Comparison of ENCODE assay signal across 10 cellular contexts in the genomic region with DNA sequence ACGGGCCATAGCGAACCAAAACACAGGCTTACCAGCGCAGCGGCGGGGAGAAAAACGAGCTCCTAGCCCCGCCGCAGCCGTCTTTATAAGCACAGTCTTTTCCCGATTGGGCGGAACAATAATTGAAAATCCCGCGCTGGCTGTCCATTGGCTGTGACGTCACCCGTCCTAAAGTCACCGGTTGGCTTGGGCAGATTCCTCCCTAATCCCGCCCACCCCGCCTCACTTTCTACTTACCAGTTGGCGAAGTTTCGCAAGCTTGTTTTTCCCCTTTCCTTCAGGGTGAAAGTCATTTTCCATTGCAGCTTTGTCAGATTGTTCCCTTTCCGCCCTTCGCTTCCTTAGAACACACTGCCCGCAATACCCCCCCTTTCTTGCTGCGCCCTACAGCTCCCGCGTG. TPM values are rescaled to one million over a fixed set of nuclear protein-coding genes. Genes with fewer than 3 reads are reported as not detected.
A peak's percentile ranks its signal among the peaks of the same experiment; 100 is the strongest.
DNase-seq lines count a peak whose midpoint lies in the region; ATAC-seq and TF ChIP-seq lines count a peak whose summit lies in the region.
"Not testable (repeated sequence)": the region's sequence is repeated elsewhere in the genome, so short reads cannot be mapped to it uniquely, and the experiment has no call there.
"Had no signal": no experiment of that assay in that cellular context is flagged by ENCODE, and none has a peak within 500 bp of the region (broad histone marks: within the 10 kb centered on the region; RNA-seq: fewer than 3 reads in every experiment).

No MANE protein-coding gene starts in this region.

- H3K36me3 Mint-ChIP-seq in CD4-positive, alpha-beta T cell (ENCODE audit: low read depth) = peaks cover 29% of the 10 kb centered on the region
- H3K36me3 Mint-ChIP-seq in activated naive CD8-positive, alpha-beta T cell treated with anti-CD3 and anti-CD28 coated beads, Interleukin-2, amount 50 U/mL, for 24 hours (ENCODE audit: low read depth) = not testable (repeated sequence)
- H3K36me3 Mint-ChIP-seq in stimulated activated effector memory CD8-positive, alpha-beta T cell treated with anti-CD3 and anti-CD28 coated beads, Interleukin-12 subunit alpha, Interleukin-12 subunit beta, amount 100 ng/mL, for 72 hours = peaks cover 20% of the 10 kb centered on the region

- POLR2A ChIA-PET in CD4-positive, alpha-beta T cell (lab: Charles Lee); Panc1 (lab: Charles Lee): not testable (repeated sequence)

- H3K27ac ChIP-seq in CD4-positive, alpha-beta T cell (ENCODE audit: low read depth, low read length); Panc1 (ENCODE audit: low read length): not testable (repeated sequence)

- BruUV-seq in Panc1 (replicated peaks; lab: Mats Ljungman, UMichigan) = not testable (repeated sequence)

- peaks cover 28% of the 10 kb centered on the region for H3K4me1 Mint-ChIP-seq in CD4-positive, alpha-beta T cell (ENCODE audit: low read depth)
- H3K4me1 Mint-ChIP-seq in activated naive CD8-positive, alpha-beta T cell treated with anti-CD3 and anti-CD28 coated beads, Interleukin-2, amount 50 U/mL, for 24 hours = peaks cover 25% of the 10 kb centered on the region
- peaks cover 18% of the 10 kb centered on the region for H3K4me1 Mint-ChIP-seq in stimulated activated effector memory CD8-positive, alpha-beta T cell treated with anti-CD3 and anti-CD28 coated beads, Interleukin-12 subunit alpha, Interleukin-12 subunit beta, amount 100 ng/mL, for 72 hours

- not testable (repeated sequence) for H3K27ac Mint-ChIP-seq in CD4-positive, alpha-beta T cell; activated naive CD8-positive, alpha-beta T cell treated with anti-CD3 and anti-CD28 coated beads, Interleukin-2, amount 50 U/mL, for 24 hours; stimulated activated effector memory CD8-positive, alpha-beta T cell treated with anti-CD3 and anti-CD28 coated beads, Interleukin-12 subunit alpha, Interleukin-12 subunit beta, amount 100 ng/mL, for 72 hours

- not testable (repeated sequence) for H3K27me3 ChIP-seq in CD4-positive, alpha-beta T cell (ENCODE audit: control insufficient read depth, insufficient read depth, low read length); Panc1 (ENCODE audit: control insufficient read depth, insufficient read depth, low read length)

- not testable (repeated sequence) for H3K4me3 ChIP-seq in Panc1 (ENCODE audit: low read depth in 2 of 2, low read length in 2 of 2)

- intact Hi-C loops in CD4-positive, alpha-beta T cell (cut with DNase I, micrococcal nuclease); Panc1 (cut with micrococcal nuclease; ENCODE audit: unreplicated experiment); left colon (cut with DNase I, micrococcal nuclease): not testable (repeated sequence)

- CTCF ChIA-PET in CD4-positive, alpha-beta T cell (lab: Charles Lee); Panc1 (lab: Charles Lee): not testable (repeated sequence)

- not testable (repeated sequence) for DNase-seq in CD4-positive, alpha-beta T cell; Panc1 (ENCODE audit: low read depth, low spot score); activated naive CD8-positive, alpha-beta T cell treated with anti-CD3 and anti-CD28 coated beads, Interleukin-2, amount 50 U/mL, for 24 hours; left colon; stimulated activated effector memory CD8-positive, alpha-beta T cell treated with anti-CD3 and anti-CD28 coated beads, Interleukin-12 subunit alpha, Interleukin-12 subunit beta, amount 100 ng/mL, for 72 hours (ENCODE audit: low spot score in 2 of 2)

- H3K4me3 Mint-ChIP-seq in CD4-positive, alpha-beta T cell; activated naive CD8-positive, alpha-beta T cell treated with anti-CD3 and anti-CD28 coated beads, Interleukin-2, amount 50 U/mL, for 24 hours; stimulated activated effector memory CD8-positive, alpha-beta T cell treated with anti-CD3 and anti-CD28 coated beads, Interleukin-12 subunit alpha, Interleukin-12 subunit beta, amount 100 ng/mL, for 72 hours: not testable (repeated sequence)

- not testable (repeated sequence) for H3K4me1 ChIP-seq in Panc1 (ENCODE audit: control insufficient read depth, insufficient read depth, low read length)

- in situ Hi-C loops in Panc1 (cut with HindIII; ENCODE audit: low pct_unique_long_range_greater_than_20kb, low sequenced_read_pairs) = not testable (repeated sequence)

- H3K9me3 Mint-ChIP-seq in CD4-positive, alpha-beta T cell; activated naive CD8-positive, alpha-beta T cell treated with anti-CD3 and anti-CD28 coated beads, Interleukin-2, amount 50 U/mL, for 24 hours; stimulated activated effector memory CD8-positive, alpha-beta T cell treated with anti-CD3 and anti-CD28 coated beads, Interleukin-12 subunit alpha, Interleukin-12 subunit beta, amount 100 ng/mL, for 72 hours: not testable (repeated sequence)

- peak; percentile 34 for ATAC-seq in CD4-positive, alpha-beta T cell (ENCODE audit: poor library complexity)
- ATAC-seq in GM19043 (IDR thresholded peaks at IDR 0.05; ENCODE audit: low read depth, unreplicated experiment) = peak; percentile 11
- peak; percentile 22 for ATAC-seq in GM21825 (IDR thresholded peaks at IDR 0.05; ENCODE audit: unreplicated experiment)
- peak; percentile 23 for ATAC-seq in HG03095 (IDR thresholded peaks at IDR 0.05; ENCODE audit: unreplicated experiment)
- ATAC-seq in Panc1 = peak; percentile 54
- peak; percentile 17 for ATAC-seq in activated naive CD8-positive, alpha-beta T cell treated with anti-CD3 and anti-CD28 coated beads, Interleukin-2, amount 50 U/mL, for 24 hours
- peak; percentile 58 for ATAC-seq in left colon
- ATAC-seq in stimulated activated effector memory CD8-positive, alpha-beta T cell treated with anti-CD3 and anti-CD28 coated beads, Interleukin-12 subunit alpha, Interleukin-12 subunit beta, amount 100 ng/mL, for 72 hours = peak; percentile 27

- not testable (repeated sequence) for H3K9me3 ChIP-seq in CD4-positive, alpha-beta T cell (ENCODE audit: control insufficient read depth, low read length); Panc1 (ENCODE audit: control insufficient read depth, insufficient read depth, low read depth, low read length)

- H3K27me3 Mint-ChIP-seq in CD4-positive, alpha-beta T cell; activated naive CD8-positive, alpha-beta T cell treated with anti-CD3 and anti-CD28 coated beads, Interleukin-2, amount 50 U/mL, for 24 hours: not testable (repeated sequence)

- not testable (repeated sequence) for H3K36me3 ChIP-seq in Panc1 (ENCODE audit: control insufficient read depth, insufficient read depth, low read length)

- TF ChIP-seq CTCF in CD4-positive, alpha-beta T cell (IDR thresholded peaks at IDR 0.05); Panc1 (IDR thresholded peaks at IDR 0.05): not testable (repeated sequence)

RNA-seq across cellular contexts. Expression of gene BOLA1, which starts 58.2 kb away (rescaled TPM):
- 1 to 10 TPM; 4.6 to 6.4 TPM for total RNA-seq in CD4-positive, alpha-beta T cell
- total RNA-seq in Panc1 (2021; ENCODE audit: unreplicated experiment) (14.6 TPM), left colon (10 to 100 TPM; 11.0 to 12.6 TPM)
- polyA plus RNA-seq in Panc1 (2012; ENCODE audit: insufficient read length) = 21.1 TPM

RNA-seq across cellular contexts. Expression of gene FCGR1A, which starts 58.7 kb away (rescaled TPM):
- under 1 TPM in 1 of 2 experiments, not detected in 1; 0.17 TPM for total RNA-seq in CD4-positive, alpha-beta T cell
- total RNA-seq in Panc1 (2021; ENCODE audit: unreplicated experiment) (not detected), left colon (1 to 10 TPM in 1 of 2 donors, not detected in 1; 3.5 TPM)
- polyA plus RNA-seq in Panc1 (2012; ENCODE audit: insufficient read length) = not detected
- total RNA-seq: activated naive CD4-positive, alpha-beta T cell treated with anti-CD3 and anti-CD28 coated beads for 36 hours; SJSA1 had no signal
